ENCODE assay signal across 12 cellular contexts in the genomic region with DNA sequence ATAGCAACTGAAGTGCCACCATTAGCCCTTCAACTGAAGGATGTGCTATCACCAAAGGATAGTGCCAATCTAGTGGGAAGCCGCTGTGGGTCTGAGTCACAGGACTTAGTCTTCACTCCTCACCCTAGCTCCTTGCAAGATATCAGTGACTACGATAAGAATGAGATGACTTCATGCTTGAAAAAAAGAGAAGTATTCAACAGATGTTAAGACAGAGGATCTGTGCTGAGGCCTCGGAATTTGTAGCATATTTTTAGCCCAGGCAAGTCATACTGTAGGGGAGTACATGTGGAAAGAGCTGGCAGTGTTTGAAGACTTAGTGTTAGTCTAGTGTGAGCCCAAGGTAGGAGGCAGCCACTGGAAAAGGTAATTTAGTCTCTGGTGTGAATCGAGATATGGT.
A peak's percentile ranks its signal among the peaks of the same experiment; 100 is the strongest.
DNase-seq lines count a peak whose midpoint lies in the region; ATAC-seq, FAIRE-seq and TF ChIP-seq lines count a peak whose summit lies in the region.
"Had no signal": no experiment of that assay in that cellular context is flagged by ENCODE, and none has a peak within 500 bp of the region (broad histone marks: within the 10 kb centered on the region; RNA-seq: fewer than 3 reads in every experiment).

No MANE protein-coding gene starts in this region.

- no peak for TF ChIP-seq POLR2A in vagina (IDR thresholded peaks at IDR 0.05)

- no peaks in the 10 kb centered on the region for H3K9me3 ChIP-seq in trophoblast cell (ENCODE audit: insufficient read depth, low read depth, low read length)
- no peaks in the 10 kb centered on the region for H3K9me3 ChIP-seq in vagina

- H3K36me3 ChIP-seq in trophoblast cell (ENCODE audit: control insufficient read depth in 1 of 2, insufficient read depth in 2 of 2, low read length in 2 of 2) (no peaks in the 10 kb centered on the region), vagina (no peaks in the 10 kb centered on the region)
- H3K36me3 ChIP-seq: cardiac muscle cell had no signal

- no peak for TF ChIP-seq CTCF in vagina (IDR thresholded peaks at IDR 0.05)

- H3K4me3 ChIP-seq in trophoblast cell (ENCODE audit: low read depth, low read length), result no peak overlapping the region
- H3K4me3 ChIP-seq in vagina, result no peak overlapping the region
- H3K4me3 ChIP-seq: cardiac muscle cell had no signal

- H3K4ac ChIP-seq in trophoblast cell (ENCODE audit: low read depth, low read length), result no peak overlapping the region

- no CpG with 5 or more reads among the region's 4 CpGs for WGBS in trophoblast cell (ENCODE audit: extremely low coverage, insufficient coverage, insufficient read length)

- no peaks in the 10 kb centered on the region for H3K27me3 ChIP-seq in trophoblast cell (ENCODE audit: insufficient read depth, low read length)
- no peaks in the 10 kb centered on the region for H3K27me3 ChIP-seq in vagina
- H3K27me3 ChIP-seq: cardiac muscle cell had no signal

- no peak overlapping the region for H3K27ac ChIP-seq in trophoblast cell (ENCODE audit: low read depth, low read length)
- H3K27ac ChIP-seq in vagina, result no peak overlapping the region
- H3K27ac ChIP-seq: cardiac muscle cell had no signal

- intact Hi-C loops in vagina (cut with DNase I), result no loop called here

- H4K91ac ChIP-seq in trophoblast cell (ENCODE audit: low read depth, low read length), result no peak overlapping the region

- H3K14ac ChIP-seq in trophoblast cell (ENCODE audit: low read length), result no peak overlapping the region

- H3K18ac ChIP-seq in trophoblast cell (ENCODE audit: low read length), result no peak overlapping the region

- H3K9ac ChIP-seq in trophoblast cell (ENCODE audit: low read length), result no peak overlapping the region

- peaks cover 9% of the 10 kb centered on the region for H3K79me1 ChIP-seq in trophoblast cell (ENCODE audit: low read length)

- peak; percentile 89 for FAIRE-seq in RCC 7860 (lab: Jason Lieb, UNC)

- ATAC-seq in GM21447 (IDR thresholded peaks at IDR 0.05; ENCODE audit: unreplicated experiment), result no peak
- ATAC-seq in GM21737 (IDR thresholded peaks at IDR 0.05; ENCODE audit: unreplicated experiment), result no peak

- H3K23ac ChIP-seq in trophoblast cell (ENCODE audit: low read length), result no peak overlapping the region

- H2BK5ac ChIP-seq in trophoblast cell (ENCODE audit: low read depth, low read length, poor library complexity), result no peak overlapping the region

- no peak overlapping the region for H4K12ac ChIP-seq in trophoblast cell (ENCODE audit: low read depth, low read length)

- H3K79me2 ChIP-seq in trophoblast cell (ENCODE audit: control insufficient read depth, insufficient read depth, low read length, poor library complexity), result no peaks in the 10 kb centered on the region

- H4K8ac ChIP-seq in trophoblast cell (ENCODE audit: low read depth, low read length), result no peak overlapping the region

- no peak overlapping the region for H2AFZ ChIP-seq in trophoblast cell (ENCODE audit: insufficient read depth, low read length, poor library complexity)

- H2BK12ac ChIP-seq in trophoblast cell (ENCODE audit: low read length), result no peak overlapping the region

- no peak overlapping the region for H2BK120ac ChIP-seq in trophoblast cell (ENCODE audit: insufficient read depth, low read length, poor library complexity)

- DNase-seq in GM04504 (ENCODE audit: low read depth), result peak; percentile 84
- peak; percentile 95 for DNase-seq in RCC 7860 (ENCODE audit: low spot score)
- DNase-seq in fibroblast of gingiva (ENCODE audit: low read depth), result peak; percentile 70
- DNase-seq in trophoblast cell, result peak; percentile 75 to 93
- DNase-seq in vagina (ENCODE audit: extremely low spot score in 2 of 2), result no peak
- DNase-seq in occipital lobe (lab: John Stamatoyannopoulos, UW), result no peak
- DNase-seq: activated CD4-positive, alpha-beta T cell treated with anti-CD3 and anti-CD28 coated beads, Interleukin-2, amount 10 ng/mL, durations not matched to agents 7 days and 5 days; Calu3; NCI-H1694 had no signal

- H3K4me2 ChIP-seq in trophoblast cell (ENCODE audit: low read length), result no peak overlapping the region

- no peak overlapping the region for H2AK5ac ChIP-seq in trophoblast cell (ENCODE audit: low read length)

- H3K4me1 ChIP-seq in trophoblast cell (ENCODE audit: control insufficient read depth in 1 of 2, insufficient read depth in 2 of 2, low read length in 2 of 2) (peaks cover 2% of the 10 kb centered on the region in 2 experiments), vagina (no peaks in the 10 kb centered on the region)

Comparison
In these comparisons a context has a peak if more than half of its experiments do, and no peak if none do; other contexts are left out.
1. DNase-seq: peak in GM04504 (single experiment), RCC 7860 (single experiment), fibroblast of gingiva (single experiment) and trophoblast cell (2 of 2); none in vagina (0 of 2) and occipital lobe (single experiment).